Comparison of ENCODE assay signal across 8 cellular contexts in genomic region chr20:31707994-31708744, GRCh38. TPM values are rescaled to one million over a fixed set of nuclear protein-coding genes. Genes with fewer than 3 reads are reported as not detected.
DNase-seq lines count a peak whose midpoint lies in the region; ATAC-seq, FAIRE-seq and TF ChIP-seq lines count a peak whose summit lies in the region.

No MANE protein-coding gene starts in this region.

- H3K27ac ChIP-seq in keratinocyte (ENCODE audit: control insufficient read depth, insufficient read depth, low read length): peak overlapping the region; percentile 33
- H3K27ac ChIP-seq in transverse colon: peak overlapping the region; percentile 74 to 85 (median 82)

- no peak for FAIRE-seq in keratinocyte (lab: Jason Lieb, UNC)

- no peaks in the 10 kb centered on the region for H3K9me3 Mint-ChIP-seq in T-cell

- H3K4me1 ChIP-seq in keratinocyte (ENCODE audit: control insufficient read depth, extremely low read depth, insufficient read depth, low read length) (peaks cover 79% of the 10 kb centered on the region), transverse colon (peaks cover 56 to 72% (median 63%) of the 10 kb centered on the region in 4 donors)

- TF ChIP-seq EP300 in transverse colon (IDR thresholded peaks at IDR 0.05; ENCODE audit: low read depth): no peak

- no peak overlapping the region for H3K9ac ChIP-seq in keratinocyte (ENCODE audit: control insufficient read depth, extremely low read depth, insufficient read depth, low read length)

- H3K27ac Mint-ChIP-seq in T-cell: peak overlapping the region; percentile 49 to 61

- POLR2A ChIA-PET in T-cell (lab: Charles Lee): no interaction called here

- WGBS in transverse colon (ENCODE audit: low coverage in 1 of 2), 2 donors: 28% methylated on average over 2 of the region's 2 CpGs; no CpG with 5 or more reads in 1 of the 2 donors

- peaks cover 6% of the 10 kb centered on the region for H3K9me1 ChIP-seq in keratinocyte (ENCODE audit: control insufficient read depth, extremely low read depth, insufficient read depth, low read length)

- no peak for TF ChIP-seq POLR2A in transverse colon (IDR thresholded peaks at IDR 0.05)

- H3K4me1 Mint-ChIP-seq in T-cell: peaks cover 66 to 79% (median 73%) of the 10 kb centered on the region in 3 donors

- H2AFZ ChIP-seq in keratinocyte (ENCODE audit: control insufficient read depth, low read length): no peak overlapping the region

- peaks cover 75% of the 10 kb centered on the region for H3K79me2 ChIP-seq in keratinocyte (ENCODE audit: control insufficient read depth, insufficient read depth, low read length)

- peaks cover 38% of the 10 kb centered on the region for H3K36me3 Mint-ChIP-seq in T-cell

- TF ChIP-seq CTCF in keratinocyte (optimal IDR thresholded peaks at IDR 0.05 in 1 of 3, IDR thresholded peaks at IDR 0.05 in 1 of 3, conservative IDR thresholded peaks at IDR 0.05 in 1 of 3; ENCODE audit: extremely low read depth in 1 of 3, insufficient read depth in 2 of 3, low read length in 3 of 3) (no peak), transverse colon (IDR thresholded peaks at IDR 0.05) (no peak)

- intact Hi-C loops in Right ventricle myocardium inferior (cut with DNase I): no loop called here
- intact Hi-C loops in cardiac septum (cut with DNase I): no loop called here
- intact Hi-C loops in transverse colon (cut with DNase I; ENCODE audit: low total_unique reads): no loop called here

- H3K4me2 ChIP-seq in keratinocyte (ENCODE audit: control insufficient read depth, extremely low read depth, insufficient read depth, low read depth, low read length): no peak overlapping the region

- H4K20me1 ChIP-seq in keratinocyte (ENCODE audit: control insufficient read depth, extremely low read depth, insufficient read depth, low read length): no peaks in the 10 kb centered on the region

- in situ Hi-C loops in transverse colon (cut with MboI; ENCODE audit: low pct_ligation_motif_present in 1 of 4, low pct_unique_long_range_greater_than_20kb in 1 of 4, low sequenced_read_pairs in 3 of 4): no loop called here

- H3K27me3 ChIP-seq in keratinocyte (ENCODE audit: control insufficient read depth, extremely low read depth, insufficient read depth, low read length) (no peaks in the 10 kb centered on the region), transverse colon (no peaks in the 10 kb centered on the region)

- CTCF ChIA-PET in T-cell (lab: Charles Lee): interaction anchor here (0.6 to 2.0 kb wide), 3 partner anchors 15 to 116 kb away, joined by 3 to 4 read pairs (median 4); no protein-coding TSS in a partner anchor

- H3K9me3 ChIP-seq in keratinocyte (ENCODE audit: control insufficient read depth, low read depth, low read length) (no peaks in the 10 kb centered on the region), transverse colon (no peaks in the 10 kb centered on the region)

- DNase-seq in Right ventricle myocardium inferior (ENCODE audit: missing footprints) (peak; percentile 72), cardiac septum (ENCODE audit: low spot score) (no peak), T-cell (no peak), keratinocyte (ENCODE audit: low read depth, low spot score) (no peak), transverse colon (peak; percentile 83)

- ATAC-seq in Right ventricle myocardium inferior (no peak), T-cell (replicated peaks in 1 of 4) (peak in 1 of 4 experiments; percentile 19), GM19324 (IDR thresholded peaks at IDR 0.05; ENCODE audit: low FRiP score, unreplicated experiment) (no peak), HG03342 (IDR thresholded peaks at IDR 0.05; ENCODE audit: unreplicated experiment) (no peak), GM21390 (IDR thresholded peaks at IDR 0.05; ENCODE audit: unreplicated experiment) (no peak)

- dilution Hi-C loops in keratinocyte (cut with MboI; ENCODE audit: extremely low pct_ligation_motif_present, low sequenced_read_pairs): no loop called here

- no peaks in the 10 kb centered on the region for H3K27me3 Mint-ChIP-seq in T-cell

- H3K4me3 ChIP-seq in keratinocyte (ENCODE audit: control insufficient read depth in 2 of 3, extremely low read depth in 1 of 3, insufficient read depth in 2 of 3, low read depth in 1 of 3, low read length in 3 of 3) (no peak overlapping the region), transverse colon (no peak overlapping the region)

- H3K36me3 ChIP-seq in keratinocyte (ENCODE audit: control insufficient read depth in 2 of 2, extremely low read depth in 1 of 2, insufficient read depth in 2 of 2, low read length in 2 of 2) (peaks cover 23 to 65% of the 10 kb centered on the region in 2 experiments), transverse colon (peaks cover 0 to 8% (median 3%) of the 10 kb centered on the region in 4 donors)

- no peak overlapping the region for H3K4me3 Mint-ChIP-seq in T-cell

RNA-seq across cellular contexts. Expression of gene BCL2L1, which starts 14.5 kb away (rescaled TPM):
- total RNA-seq in Right ventricle myocardium inferior: 55.2 TPM
- 42.5 TPM for total RNA-seq in cardiac septum
- total RNA-seq in T-cell: 10 to 100 TPM; 26.6 to 33.8 (median 27.7) TPM
- polyA plus RNA-seq in keratinocyte: 90.0 to 142 TPM (median 109 TPM) in 3 replicates
- 197 TPM for polyA plus RNA-seq in keratinocyte (2011; ENCODE audit: low read depth)
- polyA plus RNA-seq in keratinocyte (2011; cell fraction: cytosol; rRNA removed): 118 and 127 TPM in 2 replicates
- 135 and 145 TPM in 2 replicates for polyA plus RNA-seq in keratinocyte (2011; cell fraction: nucleus; rRNA removed)
- 123 and 151 TPM in 2 replicates for polyA plus RNA-seq in keratinocyte (2012; ENCODE audit: low replicate concordance)
- polyA minus RNA-seq in keratinocyte: 66.2 to 107 TPM (median 79.9 TPM) in 3 replicates
- 90.0 TPM for polyA minus RNA-seq in keratinocyte (2011; cell fraction: cytosol; rRNA and poly(A)+ RNA removed)
- 68.3 and 89.0 TPM in 2 replicates for polyA minus RNA-seq in keratinocyte (2011; cell fraction: nucleus; rRNA and poly(A)+ RNA removed)
- total RNA-seq in transverse colon: 100 to 1,000 TPM in 3 of 4 donors, 10 to 100 TPM in 1; 98.6 to 151 (median 107) TPM

RNA-seq across cellular contexts. Expression of gene TPX2, which starts 30.9 kb away (rescaled TPM):
- total RNA-seq in Right ventricle myocardium inferior: 1.2 TPM
- total RNA-seq in cardiac septum: 0.78 TPM
- total RNA-seq in T-cell: 1 to 10 TPM in 4 of 5 donors, under 1 TPM in 1; 0.99 to 3.0 (median 1.4) TPM
- 7.1 to 32.5 TPM (median 31.5 TPM) in 3 replicates for polyA plus RNA-seq in keratinocyte
- polyA plus RNA-seq in keratinocyte (2011; ENCODE audit: low read depth): 1.6 TPM
- polyA plus RNA-seq in keratinocyte (2011; cell fraction: cytosol; rRNA removed): 10.2 and 15.7 TPM in 2 replicates
- polyA plus RNA-seq in keratinocyte (2011; cell fraction: nucleus; rRNA removed): 12.1 and 13.8 TPM in 2 replicates
- polyA plus RNA-seq in keratinocyte (2012; ENCODE audit: low replicate concordance): 1.7 and 36.0 TPM in 2 replicates
- polyA minus RNA-seq in keratinocyte: 6.0 to 27.2 TPM (median 17.3 TPM) in 3 replicates
- polyA minus RNA-seq in keratinocyte (2011; cell fraction: cytosol; rRNA and poly(A)+ RNA removed): 8.2 TPM
- polyA minus RNA-seq in keratinocyte (2011; cell fraction: nucleus; rRNA and poly(A)+ RNA removed): 5.5 and 10.5 TPM in 2 replicates
- 10 to 100 TPM in 2 of 4 donors, 1 to 10 TPM in 2; 3.2 to 15.7 (median 7.8) TPM for total RNA-seq in transverse colon

Comparison
In these comparisons a context has a peak if more than half of its experiments do, and no peak if none do; other contexts are left out.
1. DNase-seq: peak in Right ventricle myocardium inferior (single experiment) and transverse colon (single experiment); none in cardiac septum (single experiment), T-cell (0 of 34) and keratinocyte (single experiment).